ENCODE assay signal across 28 cellular contexts in genomic region chr13:113751491-113751890, GRCh38.
"Had no signal": no experiment of that assay in that cellular context is flagged by ENCODE, and none has a peak within 500 bp of the region (broad histone marks: within the 10 kb centered on the region; RNA-seq: fewer than 3 reads in every experiment).

No MANE protein-coding gene starts in this region.

- H3K27me3 ChIP-seq: esophagus muscularis mucosa, foreskin keratinocyte, heart left ventricle, hepatocyte, pancreas, right lobe of liver had no signal

- H2AFZ ChIP-seq: hepatocyte had no signal

- H3K4me2 ChIP-seq: hepatocyte had no signal

- H3K9me3 Mint-ChIP-seq: type B pancreatic cell had no signal

- H3K4me3 ChIP-seq: coronary artery, esophagus muscularis mucosa, gastroesophageal sphincter, heart left ventricle, hepatocyte, pancreas, right lobe of liver, stomach, tibial artery had no signal

- H3K27ac ChIP-seq: coronary artery, esophagus muscularis mucosa, foreskin keratinocyte, gastroesophageal sphincter, heart left ventricle, hepatocyte, pancreas, right lobe of liver, stomach, tibial artery had no signal

- H3K79me2 ChIP-seq: hepatocyte had no signal

- ATAC-seq: foreskin keratinocyte; gastroesophageal sphincter; heart left ventricle; left lobe of liver; naive thymus-derived CD4-positive, alpha-beta T cell; pancreas; right lobe of liver had no signal

- H3K9me3 ChIP-seq: esophagus muscularis mucosa, gastroesophageal sphincter, heart left ventricle, pancreas, right lobe of liver, stomach, tibial artery had no signal

- FAIRE-seq: endothelial cell of umbilical vein, kidney, pancreas, small intestine had no signal

- H3K4me3 Mint-ChIP-seq: naive thymus-derived CD4-positive, alpha-beta T cell; nephron; type B pancreatic cell had no signal

- H3K4me1 ChIP-seq: esophagus muscularis mucosa, foreskin keratinocyte, gastroesophageal sphincter, pancreas, right lobe of liver, stomach, tibial artery had no signal

- H3K4me1 Mint-ChIP-seq: naive thymus-derived CD4-positive, alpha-beta T cell; nephron had no signal

- H3K36me3 Mint-ChIP-seq: naive thymus-derived CD4-positive, alpha-beta T cell; type B pancreatic cell had no signal

- DNase-seq: dermis blood vessel endothelial cell; effector memory CD4-positive, alpha-beta T cell; foreskin keratinocyte; mesenchymal stem cell; midbrain; naive thymus-derived CD4-positive, alpha-beta T cell; occipital lobe; small intestine; stimulated activated CD4-positive, alpha-beta T cell treated with anti-CD3 and anti-CD28 coated beads, Interleukin-12 subunit alpha, Interleukin-12 subunit beta, amount 100 ng/mL, for 4 hours; stimulated activated CD4-positive, alpha-beta T cell treated with anti-CD3 and anti-CD28 coated beads, Interleukin-1b, Interleukin-23, amount 100 ng/mL, for 48 hours; stimulated activated CD4-positive, alpha-beta T cell treated with anti-CD3 and anti-CD28 coated beads, Interleukin-4, amount 100 ng/mL, for 1 hour; stimulated activated CD8-positive, alpha-beta memory T cell treated with anti-CD3 and anti-CD28 coated beads, Interleukin-4, amount 100 ng/mL, for 48 hours; stimulated activated naive CD4-positive, alpha-beta T cell treated with Interleukin-2 at 50 U/mL for 16 hours; stomach; tibial artery had no signal

- H3K36me3 ChIP-seq: esophagus muscularis mucosa, gastroesophageal sphincter, heart left ventricle, pancreas, right lobe of liver, stomach, tibial artery had no signal

- H3K27ac Mint-ChIP-seq: naive thymus-derived CD4-positive, alpha-beta T cell; nephron; progenitor cell of endocrine pancreas had no signal
